8 cellular contexts compared by ENCODE assay signal in the genomic region with DNA sequence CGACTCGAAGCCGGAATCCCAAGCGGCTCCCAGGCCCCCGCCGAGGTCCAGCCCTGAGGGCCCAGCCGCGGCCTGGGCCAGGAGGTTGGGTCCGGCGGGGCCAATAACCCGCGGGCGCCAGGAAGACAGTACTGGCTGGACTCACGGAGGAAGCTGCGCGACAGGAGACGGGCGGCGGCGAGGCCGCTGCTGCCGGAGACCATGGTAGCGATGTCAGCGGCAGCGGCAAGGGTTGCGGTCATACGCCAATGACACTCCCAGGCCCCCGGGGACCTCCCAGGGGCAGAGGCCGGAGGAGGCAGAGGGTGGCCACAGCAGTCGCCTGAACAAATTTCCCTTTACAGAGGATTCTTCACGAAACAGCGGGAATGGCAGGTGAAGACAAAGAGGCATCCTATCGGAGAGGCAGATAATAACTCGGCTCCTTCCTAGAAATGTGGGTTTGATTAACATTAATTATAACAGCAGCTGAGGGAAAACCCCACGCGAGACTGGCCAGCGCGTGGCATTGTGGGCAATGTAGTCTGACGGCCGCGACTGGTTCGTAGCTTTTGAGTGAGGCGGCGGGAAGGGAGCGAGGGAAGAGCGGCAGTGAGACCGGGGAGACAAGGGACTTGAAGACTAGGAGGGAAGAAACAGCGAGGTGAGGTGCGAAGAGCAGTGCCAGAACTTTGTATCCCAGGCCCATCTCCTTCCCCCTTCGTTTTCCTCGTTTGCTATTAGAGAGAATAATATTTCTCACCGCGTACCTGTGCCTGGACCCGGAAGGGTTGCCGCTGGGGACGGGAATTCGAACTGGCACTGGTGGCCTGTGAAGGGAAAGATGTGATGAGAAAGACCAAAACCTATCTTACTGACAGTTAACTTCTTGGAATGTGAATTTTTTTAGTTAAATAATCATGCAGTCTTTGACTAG. TPM values are rescaled to one million over a fixed set of nuclear protein-coding genes. Genes with fewer than 3 reads are reported as not detected.
A peak's percentile ranks its signal among the peaks of the same experiment; 100 is the strongest.
DNase-seq lines count a peak whose midpoint lies in the region; ATAC-seq and TF ChIP-seq lines count a peak whose summit lies in the region.

A gene (minus strand): TSS at position 253 of the 916 bp plus-strand sequence. CDS start 11 bp downstream, at position 242.

- H2AK5ac ChIP-seq in IMR-90 (ENCODE audit: low read depth, low read length), result no peak within 1 kb of the TSS

- H2BK20ac ChIP-seq in IMR-90 (ENCODE audit: low read depth, low read length), result peak within 1 kb of the TSS; percentile 97

- H3K4me1 ChIP-seq in IMR-90 (ENCODE audit: control insufficient read depth, insufficient read depth, low read length), result no peaks in the 10 kb centered on the region; the same call in 1 of the 2 replicates
- peaks cover 29% of the 10 kb centered on the region for H3K4me1 ChIP-seq in mononuclear cell (ENCODE audit: insufficient read depth, low read length)

- H3K79me1 ChIP-seq in IMR-90 (ENCODE audit: low read depth in 1 of 2, low read length in 2 of 2), result peaks cover 25 to 38% of the 10 kb centered on the region in 2 experiments

- dilution Hi-C loops in IMR-90 (cut with HindIII; ENCODE audit: low sequenced_read_pairs, unreplicated experiment), result no loop called here

- peak within 1 kb of the TSS; percentile 98 for H3K18ac ChIP-seq in IMR-90 (ENCODE audit: low read depth, low read length)

- H3K4ac ChIP-seq in IMR-90 (ENCODE audit: low read depth, low read length), result peak within 1 kb of the TSS; percentile 94

- intact Hi-C loops in IMR-90 (cut with micrococcal nuclease), result no loop called here

- TF ChIP-seq CTCF in IMR-90 (conservative IDR thresholded peaks at IDR 0.05; ENCODE audit: low read depth, low read length) (no peak), epithelial cell of esophagus (IDR thresholded peaks at IDR 0.05; ENCODE audit: insufficient read depth, low read depth, low read length, missing control alignments) (peak; percentile 2)

- peak within 1 kb of the TSS; percentile 96 for H3K23ac ChIP-seq in IMR-90 (ENCODE audit: low read depth, low read length)

- no peaks in the 10 kb centered on the region for H3K9me1 ChIP-seq in IMR-90 (ENCODE audit: insufficient read depth, low read length)

- H4K20me1 ChIP-seq in IMR-90 (ENCODE audit: insufficient read depth, low read length), result peaks cover 2% of the 10 kb centered on the region; the same call in 1 of the 2 replicates

- H2AK9ac ChIP-seq in IMR-90 (replicated peaks; ENCODE audit: low read depth, low read length, poor library complexity), result peak within 1 kb of the TSS; percentile 82

- ATAC-seq in GM21528 (IDR thresholded peaks at IDR 0.05; ENCODE audit: low FRiP score, unreplicated experiment) (peak; percentile 98), IMR-90 (ENCODE audit: low read depth) (peak; percentile 98)

- peak within 1 kb of the TSS; percentile 91 for H3K27ac ChIP-seq in IMR-90 (ENCODE audit: insufficient read depth, low read length)

- peak within 1 kb of the TSS; percentile 97 for H2AFZ ChIP-seq in IMR-90 (replicated peaks; ENCODE audit: low read length, poor library complexity)

- in situ Hi-C loops in IMR-90 (cut with MboI; ENCODE audit: low sequenced_read_pairs), result no loop called here

- H2BK15ac ChIP-seq in IMR-90 (ENCODE audit: low read depth, low read length), result peak within 1 kb of the TSS; percentile 83; the same call in 2 of the 3 replicates

- H4K8ac ChIP-seq in IMR-90 (ENCODE audit: low read depth in 2 of 2, low read length in 2 of 2), result peak within 1 kb of the TSS; percentile 28 to 99

- H4K91ac ChIP-seq in IMR-90 (ENCODE audit: insufficient read depth, low read depth, low read length), result peak within 1 kb of the TSS; percentile 96

- TF ChIP-seq POLR2A in IMR-90 (IDR thresholded peaks at IDR 0.05; ENCODE audit: low read depth, low read length), result peak; percentile 74

- TF ChIP-seq RAD21 in IMR-90 (IDR thresholded peaks at IDR 0.05; ENCODE audit: low read length), result no peak

- peak within 1 kb of the TSS; percentile 98 for H2BK120ac ChIP-seq in IMR-90 (ENCODE audit: low read depth, low read length)

- H3K56ac ChIP-seq in IMR-90 (ENCODE audit: extremely low read depth, insufficient read depth, low read length), result peak within 1 kb of the TSS; percentile 99

- CTCF ChIA-PET in IMR-90 (lab: Yijun Ruan, JAX), result no interaction called here

- BruUV-seq in IMR-90 (replicated peaks; lab: Mats Ljungman, UMichigan), result no TSS peak

- peak within 1 kb of the TSS; percentile 91 for H3K9ac ChIP-seq in IMR-90 (ENCODE audit: low read depth, low read length)

- DNase-seq in DMS 273 (lab: John Stamatoyannopoulos, UW; ENCODE audit: unreplicated experiment) (peak; percentile 93), IMR-90 (peak; percentile 73), OCI-M1 (lab: John Stamatoyannopoulos, UW) (peak; percentile 91), activated T-cell treated with anti-CD3 and anti-CD28 coated beads for 24 hours (ENCODE audit: low read depth) (peak; percentile 76), epithelial cell of esophagus (ENCODE audit: low read depth) (peak; percentile 86)
- DNase-seq in stimulated activated CD8-positive, alpha-beta memory T cell treated with anti-CD3 and anti-CD28 coated beads, Interleukin-4, amount 100 ng/mL, for 24 hours (ENCODE audit: low read depth), result peak; percentile 74

- H3K4me3 ChIP-seq in IMR-90 (ENCODE audit: insufficient read depth, low read depth, low read length) (peak within 1 kb of the TSS; percentile 70), epithelial cell of esophagus (ENCODE audit: low read length) (peak within 1 kb of the TSS; percentile 63), mononuclear cell (ENCODE audit: low read length) (peak within 1 kb of the TSS; percentile 81)

- peak within 1 kb of the TSS; percentile 96 for H2BK5ac ChIP-seq in IMR-90 (ENCODE audit: low read depth, low read length, poor library complexity, severe bottlenecking)

- H3K36me3 ChIP-seq in IMR-90 (ENCODE audit: control insufficient read depth, insufficient read depth, low read length), result no peaks in the 10 kb centered on the region

- peak within 1 kb of the TSS; percentile 98 for H3K14ac ChIP-seq in IMR-90 (replicated peaks; ENCODE audit: low read depth, low read length)

- H3K27me3 ChIP-seq in IMR-90 (ENCODE audit: control insufficient read depth, insufficient read depth, low read length), result no peaks in the 10 kb centered on the region
- H3K27me3 ChIP-seq in mononuclear cell (ENCODE audit: insufficient read depth, low read length), result no peaks in the 10 kb centered on the region

- peak within 1 kb of the TSS; percentile 94 for H3K4me2 ChIP-seq in IMR-90 (ENCODE audit: low read depth, low read length)

- 2% methylated on average over 22 of the region's 57 CpGs; no CpG with 5 or more reads in 1 of the 2 experiments for WGBS in IMR-90 (ENCODE audit: extremely low coverage in 2 of 2, insufficient read length in 1 of 2), 2 experiments

- peak within 1 kb of the TSS; percentile 84; the same call in 1 of the 2 replicates for H4K5ac ChIP-seq in IMR-90 (ENCODE audit: low read depth, low read length)

- POLR2A ChIA-PET in IMR-90 (lab: Charles Lee; ENCODE audit: unreplicated experiment), result no interaction called here

- H3K9me3 ChIP-seq in IMR-90 (ENCODE audit: control insufficient read depth, insufficient read depth, low read length), result no peaks in the 10 kb centered on the region
- H3K9me3 ChIP-seq in mononuclear cell (ENCODE audit: low read depth, low read length), result no peaks in the 10 kb centered on the region

TF ChIP-seq in IMR-90, 13 proteins besides CTCF, POLR2A, EP300 and RAD21:
- no peak for TF ChIP-seq NFE2L2 (IDR thresholded peaks at IDR 0.05; ENCODE audit: low read depth, low read length)
- TF ChIP-seq CEBPB (IDR thresholded peaks at IDR 0.05; ENCODE audit: low read depth, low read length), result no peak
- TF ChIP-seq SMC3 (IDR thresholded peaks at IDR 0.05; ENCODE audit: low read depth, low read length), result no peak
- TF ChIP-seq, protein P1, sequence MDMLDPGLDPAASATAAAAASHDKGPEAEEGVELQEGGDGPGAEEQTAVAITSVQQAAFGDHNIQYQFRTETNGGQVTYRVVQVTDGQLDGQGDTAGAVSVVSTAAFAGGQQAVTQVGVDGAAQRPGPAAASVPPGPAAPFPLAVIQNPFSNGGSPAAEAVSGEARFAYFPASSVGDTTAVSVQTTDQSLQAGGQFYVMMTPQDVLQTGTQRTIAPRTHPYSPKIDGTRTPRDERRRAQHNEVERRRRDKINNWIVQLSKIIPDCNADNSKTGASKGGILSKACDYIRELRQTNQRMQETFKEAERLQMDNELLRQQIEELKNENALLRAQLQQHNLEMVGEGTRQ (IDR thresholded peaks at IDR 0.05; ENCODE audit: low read depth, low read length), result peak; percentile 26; the same call in 1 of the 2 replicates
- no peak for TF ChIP-seq MAFK (IDR thresholded peaks at IDR 0.05; ENCODE audit: low read depth, low read length)
- peak; percentile 38; the same call in 1 of the 2 replicates for TF ChIP-seq MAZ (IDR thresholded peaks at IDR 0.05; ENCODE audit: borderline replicate concordance, low read depth, low read length)
- no peak for TF ChIP-seq RFX5 (IDR thresholded peaks at IDR 0.05; ENCODE audit: low read depth, low read length)
- TF ChIP-seq MXI1 (IDR thresholded peaks at IDR 0.05; ENCODE audit: borderline replicate concordance, low read depth, low read length), result peak; percentile 5
- no peak for TF ChIP-seq CHD1 (IDR thresholded peaks at IDR 0.05; ENCODE audit: low read depth, low read length)
- no peak for TF ChIP-seq FOS (IDR thresholded peaks at IDR 0.05; ENCODE audit: low read depth, low read length)

RNA-seq across cellular contexts. Expression of the gene that starts here (rescaled TPM):
- 50.5 and 57.2 TPM in 2 replicates for total RNA-seq in IMR-90 (2012; rRNA removed)
- polyA plus RNA-seq in IMR-90 (2012; rRNA removed), result 49.8 and 52.7 TPM in 2 replicates
- polyA plus RNA-seq in IMR-90 (2012; cell fraction: cytosol; rRNA removed), result 19.7 and 28.3 TPM in 2 replicates
- 15.2 and 33.4 TPM in 2 replicates for polyA plus RNA-seq in IMR-90 (2012; cell fraction: nucleus; rRNA removed; ENCODE audit: low replicate concordance)
- total RNA-seq in mononuclear cell, result 50.4 TPM

Comparison
In these comparisons a context has a peak if more than half of its experiments do, and no peak if none do; other contexts are left out.
1. Peak in every context shown above with its lines: DNase-seq, ATAC-seq, H3K4me3 ChIP-seq and H3K27ac ChIP-seq.